In the genomic region with DNA sequence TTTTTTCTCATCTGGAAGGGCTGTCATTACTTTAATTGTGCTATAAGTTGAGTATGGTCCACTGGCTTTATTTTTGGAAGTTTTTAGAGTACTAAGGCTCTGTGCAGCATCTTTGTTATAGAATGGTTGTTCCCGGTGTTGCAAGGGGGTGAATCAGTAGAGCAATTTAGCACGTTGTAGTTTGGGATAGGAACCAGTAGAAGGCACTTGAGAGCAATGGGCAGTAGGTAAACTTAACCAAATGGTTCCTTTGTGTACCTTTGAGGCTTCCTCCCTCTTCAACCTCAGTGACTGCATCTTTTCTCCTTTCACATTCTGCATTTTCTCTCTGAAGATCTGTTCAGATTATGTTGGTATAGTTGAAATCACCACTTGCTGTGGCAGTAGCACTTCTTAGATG, we compare ENCODE assay signal across 25 cellular contexts.
DNase-seq lines count a peak whose midpoint lies in the region; ATAC-seq, FAIRE-seq and TF ChIP-seq lines count a peak whose summit lies in the region.
"Had no signal": no experiment of that assay in that cellular context is flagged by ENCODE, and none has a peak within 500 bp of the region (broad histone marks: within the 10 kb centered on the region; RNA-seq: fewer than 3 reads in every experiment).

No MANE protein-coding gene starts in this region.

- no peak overlapping the region for H3K4me2 ChIP-seq in H1 (ENCODE audit: insufficient read depth in 1 of 2, low read depth in 2 of 2, low read length in 2 of 2)
- H3K4me2 ChIP-seq: A549; BLaER1 treated with 17β-estradiol and CSF1 and Interleukin-3, amounts not matched to agents 10 nM and 100 nM had no signal

- H3K23me2 ChIP-seq in H1 (ENCODE audit: low read depth, low read length): no peaks in the 10 kb centered on the region

- no peak overlapping the region for H3K4me3 ChIP-seq in H1 (ENCODE audit: extremely low read depth in 1 of 4, insufficient read depth in 2 of 4, low read depth in 3 of 4, low read length in 4 of 4)
- H3K4me3 ChIP-seq: A549; BLaER1 treated with 17β-estradiol and CSF1 and Interleukin-3, amounts not matched to agents 10 nM and 100 nM had no signal

- no peak overlapping the region for H3K18ac ChIP-seq in H1 (ENCODE audit: extremely low read depth, low read length)

- no peak overlapping the region for H2AK5ac ChIP-seq in H1 (ENCODE audit: low read depth, low read length)

- H2BK12ac ChIP-seq in H1 (ENCODE audit: low read depth, low read length): no peak overlapping the region

- H3K23ac ChIP-seq in H1 (ENCODE audit: insufficient read length): no peak overlapping the region

- H3K4ac ChIP-seq in H1 (replicated peaks; ENCODE audit: insufficient read length, low read depth, low read length): no peak overlapping the region

- H3K56ac ChIP-seq in H1 (replicated peaks; ENCODE audit: insufficient read length, low read depth, low read length): no peak overlapping the region

- ATAC-seq in HG03196 (IDR thresholded peaks at IDR 0.05; ENCODE audit: unreplicated experiment): no peak
- ATAC-seq: A549, HCT116 had no signal

- POLR2A ChIA-PET in H1 (lab: Charles Lee; ENCODE audit: partially characterized antibody): no interaction called here

- no peaks in the 10 kb centered on the region for H3K27me3 ChIP-seq in H1 (replicated peaks in 1 of 4; ENCODE audit: control insufficient read depth in 3 of 4, extremely low read depth in 1 of 4, insufficient read depth in 3 of 4, low read length in 3 of 4)
- H3K27me3 ChIP-seq: BE2C; BLaER1 treated with 17β-estradiol and CSF1 and Interleukin-3, amounts not matched to agents 10 nM and 100 nM had no signal

- H3K9me3 ChIP-seq in H1 (ENCODE audit: insufficient read depth in 2 of 2, low read depth in 1 of 2, low read length in 1 of 2): peaks cover 9 to 14% of the 10 kb centered on the region in 2 experiments; a peak in 3 of 4 replicates
- H3K9me3 ChIP-seq: A549, BE2C had no signal

- H2BK5ac ChIP-seq in H1 (ENCODE audit: low read depth, low read length): no peak overlapping the region

- H4K91ac ChIP-seq in H1 (replicated peaks; ENCODE audit: insufficient read length, low read length): no peak overlapping the region

- no peaks in the 10 kb centered on the region for H3K36me3 ChIP-seq in H1 (ENCODE audit: control insufficient read depth in 2 of 4, insufficient read depth in 4 of 4, low read length in 3 of 4)
- H3K36me3 ChIP-seq: BE2C; BLaER1 treated with 17β-estradiol and CSF1 and Interleukin-3, amounts not matched to agents 10 nM and 100 nM had no signal

- H2BK120ac ChIP-seq in H1 (replicated peaks; ENCODE audit: low read depth, low read length): no peak overlapping the region

- peak; percentile 13 to 30; a peak in 2 of 4 replicates for TF ChIP-seq RAD21 in H1 (IDR thresholded peaks at IDR 0.05 in 1 of 2, conservative IDR thresholded peaks at IDR 0.05 in 1 of 2; ENCODE audit: low read depth in 2 of 2, low read length in 2 of 2)

- no peaks in the 10 kb centered on the region for H3K4me1 ChIP-seq in H1 (replicated peaks in 1 of 4; ENCODE audit: control insufficient read depth in 3 of 4, insufficient read depth in 4 of 4, low read length in 3 of 4)
- H3K4me1 ChIP-seq: A549; BE2C; BLaER1 treated with 17β-estradiol and CSF1 and Interleukin-3, amounts not matched to agents 10 nM and 100 nM had no signal

- H3K79me1 ChIP-seq in H1 (ENCODE audit: low read depth, low read length): no peaks in the 10 kb centered on the region

- no peaks in the 10 kb centered on the region for H3K79me2 ChIP-seq in H1 (ENCODE audit: control insufficient read depth in 1 of 2, insufficient read depth in 2 of 2, low read length in 2 of 2)

- H2AFZ ChIP-seq in H1 (ENCODE audit: low read length): 0 out of 2 replicates have a peak overlapping the region, but pooled peaks have one; percentile 53

- in situ Hi-C loops in SK-MEL-5 (cut with HindIII; ENCODE audit: low pct_unique_long_range_greater_than_20kb, low sequenced_read_pairs): no loop called here

- no peak overlapping the region for H2BK20ac ChIP-seq in H1 (ENCODE audit: low read length)

- CTCF ChIA-PET in H1 (lab: Charles Lee; ENCODE audit: partially characterized antibody): interaction anchor here (0.6 to 2.1 kb wide), 6 partner anchors 19 to 1307 kb away, joined by 3 to 9 read pairs (median 4); no protein-coding TSS in a partner anchor

- TF ChIP-seq CTCF in GM12873 (IDR thresholded peaks at IDR 0.05; ENCODE audit: insufficient read depth, low read depth, low read length, missing control alignments) (peak; percentile 15), H1 (IDR thresholded peaks at IDR 0.05; ENCODE audit: control extremely low read depth in 1 of 3, insufficient read depth in 1 of 3, low read depth in 1 of 3, low read length in 3 of 3) (peak in 1 of 3 experiments; percentile 57; a peak in 1 of 4 replicates)

- H3K27ac ChIP-seq in H1 (ENCODE audit: low read depth, low read length): no peak overlapping the region
- H3K27ac ChIP-seq: A549; BLaER1 treated with 17β-estradiol and CSF1 and Interleukin-3, amounts not matched to agents 10 nM and 100 nM had no signal

- H3K14ac ChIP-seq in H1 (ENCODE audit: insufficient read length): no peak overlapping the region

- peak; percentile 20 for DNase-seq in SK-MEL-5 (ENCODE audit: low read depth, low spot score)
- DNase-seq in H1 (ENCODE audit: low read depth in 1 of 2, low spot score in 2 of 2): no peak
- DNase-seq in iPS DF 4.7 (ENCODE audit: extremely low read depth, low spot score): peak; percentile 2
- no peak for DNase-seq in COLO668 (lab: John Stamatoyannopoulos, UW; ENCODE audit: unreplicated experiment)
- DNase-seq in NK-92 treated with Interleukin-12 subunit alpha and Interleukin-12 subunit beta, amount 100 ng/mL, for 24 hours (lab: John Stamatoyannopoulos, UW): no peak
- DNase-seq: 8988T; ACHN; AML-193; BE2C; Calu3; CD4-positive, alpha-beta T cell; CD8-positive, alpha-beta memory T cell; COR-L47; DMS79; EL; GDM1; GOT3; H7 had no signal

- no peak overlapping the region for H4K5ac ChIP-seq in H1 (ENCODE audit: insufficient read length, low read depth, low read length)

- no peak overlapping the region for H4K8ac ChIP-seq in H1 (ENCODE audit: extremely low read depth, insufficient read depth, low read length)

- TF ChIP-seq EP300 in H1 (IDR thresholded peaks at IDR 0.05; ENCODE audit: borderline replicate concordance in 1 of 2, low read depth in 2 of 2, low read length in 2 of 2): no peak

- no peak for TF ChIP-seq POLR2A in H1 (IDR thresholded peaks at IDR 0.05; ENCODE audit: control extremely low read depth in 1 of 2, low read depth in 2 of 2, low read length in 2 of 2)

- no peak for FAIRE-seq in H1 (lab: Jason Lieb, UNC)
- FAIRE-seq: A549, GM12891, GM18507 had no signal

- no peak overlapping the region for H2BK15ac ChIP-seq in H1 (ENCODE audit: low read length)

- WGBS in H1 (ENCODE audit: extremely low coverage in 1 of 2, insufficient coverage in 1 of 2, insufficient read length in 1 of 2, insufficient replicate concordance in 2 of 2, low coverage in 1 of 2, low lambda C conversion rate in 2 of 2, missing lambda C conversion rate in 1 of 2), 2 experiments: 85% methylated on average over 2 of the region's 2 CpGs; no CpG with 5 or more reads in 1 of the 2 experiments

- H4K20me1 ChIP-seq in H1 (replicated peaks in 1 of 2; ENCODE audit: control insufficient read depth in 1 of 2, insufficient read depth in 2 of 2, low read length in 2 of 2): no peaks in the 10 kb centered on the region
- H4K20me1 ChIP-seq: BLaER1 treated with 17β-estradiol and CSF1 and Interleukin-3, amounts not matched to agents 10 nM and 100 nM had no signal

- no peak overlapping the region for H3K9ac ChIP-seq in H1 (replicated peaks in 1 of 4; ENCODE audit: extremely low read depth in 1 of 4, low read depth in 3 of 4, low read length in 3 of 4)
- H3K9ac ChIP-seq: BLaER1 treated with 17β-estradiol and CSF1 and Interleukin-3, amounts not matched to agents 10 nM and 100 nM had no signal

TF ChIP-seq in H1, 55 proteins besides CTCF, POLR2A, EP300 and RAD21:
- no peak for TF ChIP-seq CTBP2 (IDR thresholded peaks at IDR 0.05; ENCODE audit: borderline replicate concordance, insufficient read depth, insufficient read length, low read length)
- TF ChIP-seq TBP (IDR thresholded peaks at IDR 0.05; ENCODE audit: low read depth, low read length): no peak
- no peak for TF ChIP-seq SUZ12 (IDR thresholded peaks at IDR 0.05; ENCODE audit: low read length)
- no peak for TF ChIP-seq SAP30 (IDR thresholded peaks at IDR 0.05; ENCODE audit: insufficient read depth, insufficient replicate concordance, low read length)
- TF ChIP-seq CEBPB (IDR thresholded peaks at IDR 0.05; ENCODE audit: low read depth, low read length): no peak
- no peak for TF ChIP-seq ZNF274 (IDR thresholded peaks at IDR 0.05; ENCODE audit: borderline replicate concordance, extremely low read depth, low read length)
- no peak for TF ChIP-seq SP2 (IDR thresholded peaks at IDR 0.05; ENCODE audit: low read length)
- no peak for TF ChIP-seq TCF12 (IDR thresholded peaks at IDR 0.05; ENCODE audit: low read depth, low read length)
- TF ChIP-seq CBX8 (IDR thresholded peaks at IDR 0.05; ENCODE audit: borderline replicate concordance, low read depth, low read length): no peak
- TF ChIP-seq CREB1 (IDR thresholded peaks at IDR 0.05): no peak
- TF ChIP-seq NRF1 (IDR thresholded peaks at IDR 0.05; ENCODE audit: low read depth, low read length): no peak
- TF ChIP-seq BACH1 (IDR thresholded peaks at IDR 0.05; ENCODE audit: low read length): no peak
- TF ChIP-seq, protein P1, sequence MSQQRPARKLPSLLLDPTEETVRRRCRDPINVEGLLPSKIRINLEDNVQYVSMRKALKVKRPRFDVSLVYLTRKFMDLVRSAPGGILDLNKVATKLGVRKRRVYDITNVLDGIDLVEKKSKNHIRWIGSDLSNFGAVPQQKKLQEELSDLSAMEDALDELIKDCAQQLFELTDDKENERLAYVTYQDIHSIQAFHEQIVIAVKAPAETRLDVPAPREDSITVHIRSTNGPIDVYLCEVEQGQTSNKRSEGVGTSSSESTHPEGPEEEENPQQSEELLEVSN (IDR thresholded peaks at IDR 0.05): no peak

Comparison
In these comparisons a context has a peak if more than half of its experiments do, and no peak if none do; other contexts are left out.
1. DNase-seq: peak in SK-MEL-5 (single experiment) and iPS DF 4.7 (single experiment); none in H1 (0 of 2), COLO668 (single experiment) and NK-92 treated with Interleukin-12 subunit alpha and Interleukin-12 subunit beta, amount 100 ng/mL, for 24 hours (single experiment).